Comparison of ENCODE assay signal across 19 cellular contexts in the genomic region with DNA sequence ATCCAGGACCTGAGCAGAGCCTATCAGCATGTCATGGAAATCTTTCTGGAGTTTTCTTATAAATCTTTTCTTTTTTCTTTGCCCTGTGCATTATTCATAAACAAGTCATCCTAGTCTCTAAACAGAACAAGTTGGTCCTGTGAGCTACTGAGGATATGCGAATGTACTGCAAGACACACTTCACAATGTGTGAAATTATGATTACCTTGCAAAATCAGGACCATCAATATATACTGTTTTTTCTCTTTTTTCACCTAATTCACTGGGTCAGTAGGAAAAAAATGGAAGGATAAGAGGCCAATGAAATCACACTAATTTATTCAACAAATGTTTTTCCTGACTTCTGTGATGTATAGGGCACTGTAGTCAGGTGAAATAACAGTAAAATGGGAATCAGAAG. TPM values are rescaled to one million over a fixed set of nuclear protein-coding genes. Genes with fewer than 3 reads are reported as not detected.
"Had no signal": no experiment of that assay in that cellular context is flagged by ENCODE, and none has a peak within 500 bp of the region (broad histone marks: within the 10 kb centered on the region; RNA-seq: fewer than 3 reads in every experiment).

No MANE protein-coding gene starts in this region.

- ATAC-seq: foreskin keratinocyte; left cardiac atrium; lower lobe of right lung; naive thymus-derived CD4-positive, alpha-beta T cell; stimulated activated naive B cell treated with anti-CD40 and anti-IgM and Interleukin-4, amounts not matched to agents 10 μg/mL and 1 μg/mL and 100 μg/mL, for 72 hours; stimulated activated naive CD8-positive, alpha-beta T cell treated with anti-CD3 and anti-CD28 coated beads, Interleukin-15, amount 100 ng/mL, for 72 hours had no signal

- H3K36me3 Mint-ChIP-seq: memory B cell; naive thymus-derived CD4-positive, alpha-beta T cell; stimulated activated naive B cell treated with anti-CD40 and anti-IgM and Interleukin-4, amounts not matched to agents 10 μg/mL and 1 μg/mL and 100 μg/mL, for 72 hours had no signal

- H3K4me1 ChIP-seq: foreskin keratinocyte, lower lobe of right lung, sigmoid colon had no signal

- H3K4me1 Mint-ChIP-seq: memory B cell; naive thymus-derived CD4-positive, alpha-beta T cell; stimulated activated naive B cell treated with anti-CD40 and anti-IgM and Interleukin-4, amounts not matched to agents 10 μg/mL and 1 μg/mL and 100 μg/mL, for 72 hours; stimulated activated naive CD8-positive, alpha-beta T cell treated with anti-CD3 and anti-CD28 coated beads, Interleukin-15, amount 100 ng/mL, for 72 hours had no signal

- H3K4me3 ChIP-seq: hepatocyte, left ventricle myocardium inferior, lower lobe of right lung, sigmoid colon, skin epidermis had no signal

- H3K79me2 ChIP-seq: hepatocyte had no signal

- H3K4me3 Mint-ChIP-seq: dendritic cell treated with granulocyte-macrophage colony-stimulating factor and Interleukin-4, amounts not matched to agents 40 ng/mL and 50 ng/mL, for 4 days; memory B cell; naive thymus-derived CD4-positive, alpha-beta T cell; nephron progenitor cell; stimulated activated naive B cell treated with anti-CD40 and anti-IgM and Interleukin-4, amounts not matched to agents 10 μg/mL and 1 μg/mL and 100 μg/mL, for 72 hours; stimulated activated naive CD8-positive, alpha-beta T cell treated with anti-CD3 and anti-CD28 coated beads, Interleukin-15, amount 100 ng/mL, for 72 hours had no signal

- H3K9me3 Mint-ChIP-seq: dendritic cell treated with granulocyte-macrophage colony-stimulating factor and Interleukin-4, amounts not matched to agents 40 ng/mL and 50 ng/mL, for 4 days; memory B cell; stimulated activated naive B cell treated with anti-CD40 and anti-IgM and Interleukin-4, amounts not matched to agents 10 μg/mL and 1 μg/mL and 100 μg/mL, for 72 hours had no signal

- H3K27ac Mint-ChIP-seq: dendritic cell treated with granulocyte-macrophage colony-stimulating factor and Interleukin-4, amounts not matched to agents 40 ng/mL and 50 ng/mL, for 4 days; memory B cell; naive thymus-derived CD4-positive, alpha-beta T cell; nephron progenitor cell; stimulated activated naive B cell treated with anti-CD40 and anti-IgM and Interleukin-4, amounts not matched to agents 10 μg/mL and 1 μg/mL and 100 μg/mL, for 72 hours; stimulated activated naive CD8-positive, alpha-beta T cell treated with anti-CD3 and anti-CD28 coated beads, Interleukin-15, amount 100 ng/mL, for 72 hours had no signal

- H3K4me2 ChIP-seq: hepatocyte had no signal

- H3K9me3 ChIP-seq: left ventricle myocardium inferior, lower lobe of right lung, sigmoid colon had no signal

- DNase-seq: erythroblast; foreskin keratinocyte; head of caudate nucleus; kidney; left cardiac atrium; left ventricle myocardium inferior; lower lobe of right lung; naive thymus-derived CD4-positive, alpha-beta T cell; nephron progenitor cell; sigmoid colon; stimulated activated CD4-positive, alpha-beta T cell treated with anti-CD3 and anti-CD28 coated beads, Interleukin-2, amount 100 ng/mL, for 24 hours; stimulated activated CD4-positive, alpha-beta T cell treated with anti-CD3 and anti-CD28 coated beads, Interleukin-4, amount 100 ng/mL, for 4 hours; stimulated activated naive B cell treated with anti-CD40 and anti-IgM and Interleukin-4, amounts not matched to agents 10 μg/mL and 1 μg/mL and 100 μg/mL, for 72 hours; stimulated activated naive CD8-positive, alpha-beta T cell treated with anti-CD3 and anti-CD28 coated beads, Interleukin-15, amount 100 ng/mL, for 72 hours; trophoblast cell had no signal

- H3K27me3 Mint-ChIP-seq: dendritic cell treated with granulocyte-macrophage colony-stimulating factor and Interleukin-4, amounts not matched to agents 40 ng/mL and 50 ng/mL, for 4 days; stimulated activated naive CD8-positive, alpha-beta T cell treated with anti-CD3 and anti-CD28 coated beads, Interleukin-15, amount 100 ng/mL, for 72 hours had no signal

- H3K27ac ChIP-seq: foreskin keratinocyte, hepatocyte, left ventricle myocardium inferior, lower lobe of right lung, sigmoid colon, skin epidermis had no signal

- H3K36me3 ChIP-seq: left ventricle myocardium inferior, lower lobe of right lung, sigmoid colon had no signal

- H3K27me3 ChIP-seq: foreskin keratinocyte, hepatocyte, sigmoid colon had no signal

RNA-seq across cellular contexts. Expression of gene SORBS2, which starts 14.4 kb away (rescaled TPM):
- polyA plus RNA-seq: naive thymus-derived CD4-positive, alpha-beta T cell had no signal
